Comparison of ENCODE assay signal across 1 cellular context in genomic region chr12:122161682-122162081, GRCh38.
TF ChIP-seq lines count a peak whose summit lies in the region.

No MANE protein-coding gene starts in this region.

TF ChIP-seq in GM12878, 131 proteins besides CTCF, POLR2A, EP300 and RAD21:
- no peak for TF ChIP-seq POLR2AphosphoS2 (IDR thresholded peaks at IDR 0.05; ENCODE audit: low read depth, low read length)
- TF ChIP-seq CREM (IDR thresholded peaks at IDR 0.05; ENCODE audit: low read depth), result no peak
- peak; percentile 77 for TF ChIP-seq RUNX3 (IDR thresholded peaks at IDR 0.05; ENCODE audit: low read length)
